Comparison of ENCODE assay signal across 1 cellular context in genomic region chr9:28820741-28821140, GRCh38.
TF ChIP-seq lines count a peak whose summit lies in the region.

No MANE protein-coding gene starts in this region.

TF ChIP-seq in GM23338, 12 proteins besides CTCF, POLR2A, EP300 and RAD21:
- TF ChIP-seq ZNF462 (CRISPR knock-in tag; IDR thresholded peaks at IDR 0.05) = no peak
- TF ChIP-seq JUNB (IDR thresholded peaks at IDR 0.05; ENCODE audit: unreplicated experiment) = no peak
- TF ChIP-seq NANOG (IDR thresholded peaks at IDR 0.05; ENCODE audit: borderline replicate concordance) = 0 out of 2 replicates have a peak, but pooled peaks have one; percentile 4
- TF ChIP-seq ETS1 (IDR thresholded peaks at IDR 0.05) = no peak
